In the genomic region with DNA sequence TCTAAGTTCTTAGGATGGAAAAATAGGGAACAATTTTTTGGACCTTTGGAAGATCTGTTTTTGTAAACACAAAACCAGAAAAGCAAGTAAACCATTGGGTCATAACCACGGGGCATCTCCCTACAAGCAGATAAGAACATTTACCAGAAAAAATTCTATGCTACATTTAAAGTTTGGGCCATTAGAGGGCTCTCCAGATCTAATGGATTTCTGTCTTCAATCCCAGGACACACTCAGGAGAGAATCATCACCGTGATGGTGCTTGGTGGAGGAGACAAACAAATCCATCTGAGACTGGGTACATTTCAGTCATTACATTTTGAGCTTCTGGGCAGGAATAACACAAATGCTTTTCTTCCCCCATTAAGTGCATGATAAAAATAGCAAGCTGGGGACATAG, we compare ENCODE assay signal across 8 cellular contexts.
DNase-seq lines count a peak whose midpoint lies in the region; ATAC-seq and TF ChIP-seq lines count a peak whose summit lies in the region.

No MANE protein-coding gene starts in this region.

- no peaks in the 10 kb centered on the region for H3K36me3 ChIP-seq in RWPE2 (ENCODE audit: low read depth)
- H3K36me3 ChIP-seq in right atrium auricular region: no peaks in the 10 kb centered on the region
- H3K36me3 ChIP-seq in testis (ENCODE audit: low read depth, missing control alignments): no peaks in the 10 kb centered on the region
- H3K36me3 ChIP-seq in MG63: no peaks in the 10 kb centered on the region

- H3K27ac ChIP-seq in AG04450 (ENCODE audit: low read depth, low read length) (no peak overlapping the region), RWPE2 (ENCODE audit: poor library complexity, severe bottlenecking) (no peak overlapping the region), right atrium auricular region (no peak overlapping the region), testis (no peak overlapping the region)

- H3K4me1 ChIP-seq in RWPE2 (ENCODE audit: insufficient read depth, poor library complexity, severe bottlenecking) (no peaks in the 10 kb centered on the region), right atrium auricular region (peaks cover 0 to 17% of the 10 kb centered on the region in 2 donors), testis (no peaks in the 10 kb centered on the region)

- TF ChIP-seq CTCF in AG04450 (IDR thresholded peaks at IDR 0.05; ENCODE audit: low read depth, low read length): peak; percentile 48
- peak; percentile 52 for TF ChIP-seq CTCF in RWPE2 (IDR thresholded peaks at IDR 0.05; ENCODE audit: poor library complexity, severe bottlenecking)
- TF ChIP-seq CTCF in right atrium auricular region (IDR thresholded peaks at IDR 0.05): peak; percentile 23 to 65
- no peak for TF ChIP-seq CTCF in testis (IDR thresholded peaks at IDR 0.05)

- WGBS in testis, 2 donors: 26 to 32% methylated on average over 2 of the region's 2 CpGs

- H3K9me3 ChIP-seq in AG04450 (ENCODE audit: control insufficient read depth, insufficient read depth, low read length): no peaks in the 10 kb centered on the region
- H3K9me3 ChIP-seq in RWPE2 (ENCODE audit: severe bottlenecking): no peaks in the 10 kb centered on the region
- H3K9me3 ChIP-seq in right atrium auricular region: no peaks in the 10 kb centered on the region
- no peaks in the 10 kb centered on the region for H3K9me3 ChIP-seq in testis
- H3K9me3 ChIP-seq in MG63: no peaks in the 10 kb centered on the region

- DNase-seq in AG04450 (ENCODE audit: low read depth, low spot score) (no peak), HCEC 1CT (peak; percentile 6), RWPE2 (ENCODE audit: low spot score) (no peak), right atrium auricular region (ENCODE audit: low spot score) (no peak), testis (no peak), middle frontal gyrus (ENCODE audit: extremely low spot score, low spot score) (no peak), MG63 (no peak), mucosa of gallbladder (ENCODE audit: low spot score) (no peak)

- no peak for TF ChIP-seq POLR2A in testis (IDR thresholded peaks at IDR 0.05)

- CTCF ChIA-PET in AG04450 (lab: Charles Lee): interaction anchor here (0.6 to 2.2 kb wide), 21 partner anchors 10 to 334 kb away, joined by 3 to 28 read pairs (median 3); no protein-coding TSS in a partner anchor

- ATAC-seq in RWPE2 (ENCODE audit: low read depth): peak; percentile 49; the same call in 1 of the 3 replicates

- POLR2A ChIA-PET in AG04450 (lab: Yijun Ruan, JAX): no interaction called here

- H3K4me3 ChIP-seq in AG04450 (ENCODE audit: low read depth, low read length) (no peak overlapping the region), RWPE2 (ENCODE audit: severe bottlenecking) (no peak overlapping the region), right atrium auricular region (no peak overlapping the region), testis (no peak overlapping the region), MG63 (no peak overlapping the region)

- H3K27me3 ChIP-seq in AG04450 (ENCODE audit: control insufficient read depth, insufficient read depth, low read length): no peaks in the 10 kb centered on the region
- no peaks in the 10 kb centered on the region for H3K27me3 ChIP-seq in RWPE2 (ENCODE audit: insufficient read depth, poor library complexity, severe bottlenecking)
- H3K27me3 ChIP-seq in right atrium auricular region: no peaks in the 10 kb centered on the region
- no peaks in the 10 kb centered on the region for H3K27me3 ChIP-seq in testis
- no peaks in the 10 kb centered on the region; the same call in none of the 2 replicates for H3K27me3 ChIP-seq in MG63

- intact Hi-C loops in testis (cut with DNase I; ENCODE audit: low total_unique reads): no loop called here

Comparison
In these comparisons a context has a peak if more than half of its experiments do, and no peak if none do; other contexts are left out.
1. CTCF ChIP-seq: peak in AG04450 (single experiment), RWPE2 (single experiment) and right atrium auricular region (2 of 2); none in testis (0 of 3).